23 cellular contexts compared by ENCODE assay signal in the genomic region with DNA sequence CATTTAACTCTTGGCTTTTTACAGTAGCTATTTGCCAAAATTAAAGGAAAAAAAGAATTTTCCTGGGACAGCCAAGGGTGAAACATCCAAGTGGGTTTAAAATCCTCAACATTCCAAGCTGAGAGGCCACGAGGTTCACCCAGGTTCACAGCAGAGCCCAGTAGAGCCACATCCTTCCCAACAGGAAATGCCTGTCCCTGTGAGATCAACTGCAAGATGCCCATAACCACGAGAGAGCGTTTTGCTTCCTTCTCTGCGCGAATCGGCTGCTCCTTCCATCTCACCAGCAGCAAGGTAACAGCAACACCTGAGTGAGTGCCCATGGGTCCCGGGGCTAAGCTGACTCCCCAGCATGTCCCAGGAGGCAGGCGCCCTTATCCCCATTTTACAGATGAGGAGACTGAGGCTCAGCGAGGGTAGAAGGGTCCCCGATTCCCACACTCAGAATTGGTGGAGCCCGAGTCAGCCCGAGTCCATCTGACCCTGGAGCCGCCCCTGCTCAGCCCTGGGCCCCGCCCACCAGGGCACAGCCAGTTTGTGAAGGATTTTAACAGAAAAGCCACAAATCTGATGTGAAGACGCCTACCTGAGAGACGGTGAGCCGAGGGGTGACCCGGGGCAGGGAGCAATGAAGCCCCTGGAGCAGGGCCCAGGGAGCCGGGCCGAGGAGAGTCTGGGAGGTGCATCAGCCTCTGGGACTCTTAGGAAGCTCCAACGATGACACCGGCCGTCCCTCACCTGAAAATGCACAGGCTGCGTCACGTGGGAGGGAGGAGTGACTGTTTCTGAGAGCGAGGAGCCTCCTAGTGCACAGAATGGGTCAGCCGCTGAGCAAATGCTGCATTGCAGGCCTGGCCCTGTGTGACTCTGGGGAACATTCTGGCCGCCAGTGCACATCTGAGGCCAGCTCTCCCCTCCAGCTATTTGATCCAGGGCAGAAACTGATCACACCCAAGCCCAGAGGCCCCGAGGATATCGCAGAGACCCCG.
A peak's percentile ranks its signal among the peaks of the same experiment; 100 is the strongest.
DNase-seq lines count a peak whose midpoint lies in the region; ATAC-seq, FAIRE-seq and TF ChIP-seq lines count a peak whose summit lies in the region.
"Had no signal": no experiment of that assay in that cellular context is flagged by ENCODE, and none has a peak within 500 bp of the region (broad histone marks: within the 10 kb centered on the region; RNA-seq: fewer than 3 reads in every experiment).

No MANE protein-coding gene starts in this region.

- H3K4me3 Mint-ChIP-seq in activated CD4-positive, alpha-beta T cell treated with anti-CD3 and anti-CD28 coated beads, Interleukin-2, amount 10 ng/mL, durations not matched to agents 24 days and 14 days, result peak overlapping the region; percentile 50
- H3K4me3 Mint-ChIP-seq: activated naive CD4-positive, alpha-beta T cell treated with anti-CD3 and anti-CD28 coated beads, Interleukin-2, amount 50 U/mL, for 24 hours; brain; CD4-positive, alpha-beta T cell; type B pancreatic cell had no signal

- no peak overlapping the region for H4K8ac ChIP-seq in neuronal stem cell (ENCODE audit: low read depth, low read length)

- intact Hi-C loops in activated CD4-positive, alpha-beta T cell treated with anti-CD3 and anti-CD28 coated beads, Interleukin-2, amount 10 ng/mL, durations not matched to agents 24 days and 14 days (cut with micrococcal nuclease), result loop anchor here (5.0 kb wide), 1 partner anchor 367 kb away; no protein-coding TSS in a partner anchor
- intact Hi-C loops in K562 (cut with micrococcal nuclease) (no loop called here), heart right ventricle (cut with DNase I) (no loop called here)

- H3K23ac ChIP-seq in neuronal stem cell (ENCODE audit: low read depth, low read length, poor library complexity), result no peak overlapping the region

- no peaks in the 10 kb centered on the region for H3K27me3 Mint-ChIP-seq in activated CD4-positive, alpha-beta T cell treated with anti-CD3 and anti-CD28 coated beads, Interleukin-2, amount 10 ng/mL, durations not matched to agents 24 days and 14 days
- H3K27me3 Mint-ChIP-seq: activated naive CD4-positive, alpha-beta T cell treated with anti-CD3 and anti-CD28 coated beads, Interleukin-2, amount 50 U/mL, for 24 hours; CD4-positive, alpha-beta T cell had no signal

- no peak overlapping the region for H3K9ac ChIP-seq in K562 (ENCODE audit: insufficient read depth in 1 of 2, low read depth in 2 of 2, low read length in 2 of 2)
- H3K9ac ChIP-seq in neuronal stem cell (ENCODE audit: low read depth, low read length, poor library complexity), result no peak overlapping the region
- H3K9ac ChIP-seq: GM23248 had no signal

- 5% methylated on average over 31 of the region's 31 CpGs for WGBS in K562 (ENCODE audit: insufficient coverage, low coverage, missing lambda C conversion rate)
- WGBS in neuronal stem cell (ENCODE audit: extremely low coverage in 2 of 2, insufficient read length in 2 of 2, insufficient replicate concordance in 1 of 2), 2 donors, result no CpG with 5 or more reads among the region's 31 CpGs
- WGBS in heart right ventricle, 2 donors, result 74 to 76% methylated on average over 31 of the region's 31 CpGs

- no peak overlapping the region for H3K27ac Mint-ChIP-seq in activated CD4-positive, alpha-beta T cell treated with anti-CD3 and anti-CD28 coated beads, Interleukin-2, amount 10 ng/mL, durations not matched to agents 24 days and 14 days
- H3K27ac Mint-ChIP-seq: activated naive CD4-positive, alpha-beta T cell treated with anti-CD3 and anti-CD28 coated beads, Interleukin-2, amount 50 U/mL, for 24 hours; brain; CD4-positive, alpha-beta T cell; immature natural killer cell; type B pancreatic cell had no signal

- peak in 1 of 2 experiments; percentile 35; a peak in 2 of 4 replicates for TF ChIP-seq RAD21 in K562 (CRISPR knock-in tag; conservative IDR thresholded peaks at IDR 0.05 in 1 of 2, IDR thresholded peaks at IDR 0.05 in 1 of 2)

- no peaks in the 10 kb centered on the region for H3K79me2 ChIP-seq in K562 (ENCODE audit: control insufficient read depth, insufficient read depth, low read length)

- H3K4me2 ChIP-seq in K562 (ENCODE audit: insufficient read depth, low read length) (peak overlapping the region; percentile 37; the same call in 1 of the 2 replicates), neuronal stem cell (ENCODE audit: insufficient read depth, low read length, poor library complexity, severe bottlenecking) (no peak overlapping the region)

- H3K14ac ChIP-seq in neuronal stem cell (ENCODE audit: low read length), result no peak overlapping the region

- POLR2A ChIA-PET in K562 (lab: Yijun Ruan, JAX), result no interaction called here

- H3K18ac ChIP-seq in neuronal stem cell (ENCODE audit: low read length), result peak overlapping the region; percentile 15

- H3K4me3 ChIP-seq in K562 (no peak overlapping the region), neuronal stem cell (ENCODE audit: low read length in 2 of 2) (no peak overlapping the region), heart right ventricle (no peak overlapping the region)
- H3K4me3 ChIP-seq: colonic mucosa, GM23248, SJCRH30 had no signal

- H3K9me1 ChIP-seq in K562 (ENCODE audit: control insufficient read depth, insufficient read depth, low read length), result no peaks in the 10 kb centered on the region

- peaks cover 3% of the 10 kb centered on the region for H3K4me1 Mint-ChIP-seq in activated CD4-positive, alpha-beta T cell treated with anti-CD3 and anti-CD28 coated beads, Interleukin-2, amount 10 ng/mL, durations not matched to agents 24 days and 14 days

- H3K36me3 ChIP-seq in K562 (ENCODE audit: control insufficient read depth, insufficient read depth, low read length) (no peaks in the 10 kb centered on the region), neuronal stem cell (replicated peaks in 1 of 2; ENCODE audit: control insufficient read depth in 2 of 2, insufficient read depth in 2 of 2, low read length in 2 of 2) (no peaks in the 10 kb centered on the region), heart right ventricle (no peaks in the 10 kb centered on the region)
- H3K36me3 ChIP-seq: colonic mucosa, SJCRH30 had no signal

- H2AK5ac ChIP-seq in neuronal stem cell (ENCODE audit: low read depth, low read length), result no peak overlapping the region

- TF ChIP-seq CTCF in K562 (IDR thresholded peaks at IDR 0.05 in 2 of 3, conservative IDR thresholded peaks at IDR 0.05 in 1 of 3; ENCODE audit: insufficient read depth in 2 of 3, low read depth in 1 of 3, low read length in 3 of 3) (peak in 1 of 3 experiments; percentile 6; a peak in 2 of 6 replicates), heart right ventricle (IDR thresholded peaks at IDR 0.05) (no peak)

- H3K9me3 ChIP-seq in K562 (replicated peaks; ENCODE audit: control insufficient read depth, insufficient read depth, low read depth, low read length) (peaks cover 3% of the 10 kb centered on the region; the same call in 1 of the 2 replicates), neuronal stem cell (replicated peaks in 1 of 2; ENCODE audit: control insufficient read depth in 2 of 2, insufficient read depth in 1 of 2, low read depth in 1 of 2, low read length in 2 of 2) (peaks cover 0 to 2% of the 10 kb centered on the region in 2 donors), heart right ventricle (no peaks in the 10 kb centered on the region)
- H3K9me3 ChIP-seq: colonic mucosa, SJCRH30 had no signal

- H4K20me1 ChIP-seq in K562 (replicated peaks; ENCODE audit: control insufficient read depth, insufficient read depth, low read length), result 0 out of 2 replicates have a peak, but pooled peaks cover 4% of the 10 kb centered on the region

- BruUV-seq in K562 (replicated peaks; lab: Mats Ljungman, UMichigan), result no TSS peak

- CTCF ChIA-PET in K562 (lab: Yijun Ruan, JAX; ENCODE audit: low intra/inter-chr PET ratio), result no interaction called here

- no peak overlapping the region for H2BK5ac ChIP-seq in neuronal stem cell (ENCODE audit: low read length)

- H3K36me3 Mint-ChIP-seq in activated CD4-positive, alpha-beta T cell treated with anti-CD3 and anti-CD28 coated beads, Interleukin-2, amount 10 ng/mL, durations not matched to agents 24 days and 14 days (ENCODE audit: low read depth), result no peaks in the 10 kb centered on the region
- H3K36me3 Mint-ChIP-seq: activated naive CD4-positive, alpha-beta T cell treated with anti-CD3 and anti-CD28 coated beads, Interleukin-2, amount 50 U/mL, for 24 hours; brain; immature natural killer cell; type B pancreatic cell had no signal

- H3K27ac ChIP-seq in K562 (ENCODE audit: extremely low read depth, low read depth, low read length) (no peak overlapping the region), neuronal stem cell (replicated peaks; ENCODE audit: low read length) (no peak overlapping the region), heart right ventricle (no peak overlapping the region)
- H3K27ac ChIP-seq: colonic mucosa, GM23248, SJCRH30 had no signal

- no peak overlapping the region for H3K4ac ChIP-seq in neuronal stem cell (ENCODE audit: low read length)

- no peaks in the 10 kb centered on the region for H3K79me1 ChIP-seq in neuronal stem cell (ENCODE audit: low read depth, low read length)

- no peaks in the 10 kb centered on the region for H3K9me3 Mint-ChIP-seq in activated CD4-positive, alpha-beta T cell treated with anti-CD3 and anti-CD28 coated beads, Interleukin-2, amount 10 ng/mL, durations not matched to agents 24 days and 14 days
- H3K9me3 Mint-ChIP-seq: activated naive CD4-positive, alpha-beta T cell treated with anti-CD3 and anti-CD28 coated beads, Interleukin-2, amount 50 U/mL, for 24 hours; brain; CD4-positive, alpha-beta T cell; immature natural killer cell; type B pancreatic cell had no signal

- no peak overlapping the region for H4K91ac ChIP-seq in neuronal stem cell (ENCODE audit: low read depth, low read length, poor library complexity)

- no peak for FAIRE-seq in K562 (lab: Jason Lieb, UNC)
- FAIRE-seq: frontal cortex had no signal

- H2BK12ac ChIP-seq in neuronal stem cell (ENCODE audit: low read length), result no peak overlapping the region

- H3K27me3 ChIP-seq in K562 (ENCODE audit: control insufficient read depth in 2 of 2, insufficient read depth in 2 of 2, low read length in 2 of 2), result peaks cover 11 to 34% of the 10 kb centered on the region in 2 experiments; a peak in 4 of 5 replicates
- no peaks in the 10 kb centered on the region for H3K27me3 ChIP-seq in neuronal stem cell (ENCODE audit: control insufficient read depth in 3 of 3, insufficient read depth in 3 of 3, low read depth in 1 of 3, low read length in 3 of 3)
- H3K27me3 ChIP-seq in heart right ventricle, result peaks cover 0 to 25% (median 21%) of the 10 kb centered on the region in 7 donors
- H3K27me3 ChIP-seq: colonic mucosa, SJCRH30 had no signal

- H3K4me1 ChIP-seq in K562 (replicated peaks in 1 of 2; ENCODE audit: control insufficient read depth in 2 of 2, insufficient read depth in 2 of 2, low read length in 2 of 2) (peaks cover 0 to 15% of the 10 kb centered on the region in 2 experiments; a peak in 3 of 5 replicates), neuronal stem cell (ENCODE audit: control insufficient read depth in 2 of 2, insufficient read depth in 1 of 2, low read depth in 1 of 2, low read length in 2 of 2) (peaks cover 2 to 3% of the 10 kb centered on the region in 2 donors), heart right ventricle (no peaks in the 10 kb centered on the region)
- H3K4me1 ChIP-seq: colonic mucosa, SJCRH30 had no signal

- no peak for DNase-seq in activated CD4-positive, alpha-beta T cell treated with anti-CD3 and anti-CD28 coated beads, Interleukin-2, amount 10 ng/mL, durations not matched to agents 24 days and 14 days
- DNase-seq in activated CD4-positive, alpha-beta T cell treated with anti-CD3 and anti-CD28 coated beads, Interleukin-2, amount 50 U/mL, for 1 hour, result no peak
- DNase-seq in KBM-7, result peak; percentile 64
- peak in 2 of 4 experiments; percentile 19 to 20 for DNase-seq in K562 (ENCODE audit: extremely low read depth in 1 of 4, low spot score in 3 of 4)
- no peak for DNase-seq in neuronal stem cell (ENCODE audit: low spot score)
- no peak for DNase-seq in stimulated activated CD4-positive, alpha-beta T cell treated with anti-CD3 and anti-CD28 coated beads, Interleukin-1b, Interleukin-23, amount 100 ng/mL, for 48 hours
- DNase-seq in heart right ventricle, result no peak
- DNase-seq in SK-N-DZ (ENCODE audit: low spot score), result no peak
- DNase-seq: activated CD4-positive, alpha-beta T cell treated with anti-CD3 and anti-CD28 coated beads for 4 hours; CD4-positive, alpha-beta T cell; colonic mucosa; DMS79; GM23248; immature natural killer cell; KG1; NCI-H1105; NCI-H526 treated with DMSO at 0.1 percent for 48 hours; SJCRH30; stimulated activated naive CD8-positive, alpha-beta T cell treated with anti-CD3 and anti-CD28 coated beads, Interleukin-15, Interleukin-2, amounts not matched to agents 100 U/mL and 50 U/mL, for 24 hours had no signal

- in situ Hi-C loops in KBM-7 (cut with MboI; ENCODE audit: low pct_unique_long_range_greater_than_20kb, low sequenced_read_pairs) (no loop called here), K562 (cut with MboI) (loop anchor here (5.0 kb wide), 1 partner anchor 272 kb away; no protein-coding TSS in a partner anchor)

- H2AFZ ChIP-seq in K562 (ENCODE audit: low read depth, low read length), result peak overlapping the region; percentile 38; the same call in 1 of the 2 replicates
- no peak overlapping the region for H2AFZ ChIP-seq in neuronal stem cell (ENCODE audit: low read length)
- H2AFZ ChIP-seq: GM23248 had no signal

- no peak for TF ChIP-seq EP300 in K562 (IDR thresholded peaks at IDR 0.05; ENCODE audit: low read length)

- ATAC-seq in K562, result peak; percentile 76
- no peak for ATAC-seq in heart right ventricle
- ATAC-seq: stimulated activated naive CD8-positive, alpha-beta T cell treated with anti-CD3 and anti-CD28 coated beads, Interleukin-15, Interleukin-2, amounts not matched to agents 100 U/mL and 50 U/mL, for 24 hours had no signal

- no peak for TF ChIP-seq POLR2A in K562 (conservative IDR thresholded peaks at IDR 0.05)

- H2BK15ac ChIP-seq in neuronal stem cell (ENCODE audit: low read length), result no peak overlapping the region

- no peak overlapping the region for H2BK120ac ChIP-seq in neuronal stem cell (ENCODE audit: low read depth, low read length)
